In genomic region chr18:12773369-12773768, GRCh38 we compare ENCODE assay signal across 22 cellular contexts.
DNase-seq lines count a peak whose midpoint lies in the region.
"Had no signal": no experiment of that assay in that cellular context is flagged by ENCODE, and none has a peak within 500 bp of the region (broad histone marks: within the 10 kb centered on the region; RNA-seq: fewer than 3 reads in every experiment).

No MANE protein-coding gene starts in this region.

- H3K27ac ChIP-seq in KOPT-K1 (ENCODE audit: low read depth, low read length, poor library complexity, severe bottlenecking) (peak overlapping the region; percentile 19), thymus (ENCODE audit: low read depth) (no peak overlapping the region)
- H3K27ac ChIP-seq: HL-60, SJCRH30 had no signal

- WGBS in thymus: 93% methylated on average over 5 of the region's 5 CpGs

- H3K4me3 Mint-ChIP-seq in immature natural killer cell: peak overlapping the region in 3 of 5 donors; percentile 23 to 34 (median 31)
- H3K4me3 Mint-ChIP-seq: GM23338 had no signal

- peaks cover 0 to 4% (median 0%) of the 10 kb centered on the region in 6 donors for H3K9me3 Mint-ChIP-seq in immature natural killer cell

- H3K4me1 Mint-ChIP-seq in immature natural killer cell: peaks cover 20 to 30% of the 10 kb centered on the region in 2 donors
- H3K4me1 Mint-ChIP-seq: GM23338 had no signal

- H3K4me3 ChIP-seq in thymus (ENCODE audit: low read length): peak overlapping the region; percentile 11
- H3K4me3 ChIP-seq: GM23338, SJCRH30 had no signal

- H3K27ac Mint-ChIP-seq in immature natural killer cell: peak overlapping the region in 3 of 6 donors; percentile 14 to 74 (median 43)
- H3K27ac Mint-ChIP-seq: GM23338 had no signal

- no peaks in the 10 kb centered on the region for H3K27me3 ChIP-seq in thymus (ENCODE audit: control insufficient read depth, insufficient read depth)
- H3K27me3 ChIP-seq: BE2C, SJCRH30 had no signal

- no peaks in the 10 kb centered on the region for H3K4me1 ChIP-seq in thymus (ENCODE audit: control insufficient read depth, insufficient read depth, low read length)
- H3K4me1 ChIP-seq: BE2C, SJCRH30 had no signal

- DNase-seq in activated CD8-positive, alpha-beta memory T cell treated with anti-CD3 and anti-CD28 coated beads for 24 hours: peak; percentile 32
- no peak for DNase-seq in activated CD8-positive, alpha-beta memory T cell treated with anti-CD3 and anti-CD28 coated beads, Interleukin-2, amount 50 U/mL, for 4 hours
- DNase-seq in immature natural killer cell (no peak), NCI-H2081 (lab: John Stamatoyannopoulos, UW) (no peak), AML-193 (lab: John Stamatoyannopoulos, UW) (no peak)
- no peak for DNase-seq in activated CD4-positive, alpha-beta T cell treated with anti-CD3 and anti-CD28 coated beads, Interleukin-2, amount 50 U/mL, for 4 hours
- DNase-seq: BE2C, Calu3, DMS153, HCEC 1CT, KBM-7, NCI-H1105, NCI-H1694, NCI-H2081 treated with DMSO at 0.1 percent for 48 hours, NCI-H2171 treated with DMSO at 0.1 percent for 48 hours, NCI-H524 treated with DMSO at 0.1 percent for 48 hours, NCI-H82, SJCRH30 had no signal

- H3K36me3 Mint-ChIP-seq in immature natural killer cell: peaks cover 0 to 3% (median 0%) of the 10 kb centered on the region in 3 donors

- H3K27me3 Mint-ChIP-seq in immature natural killer cell (ENCODE audit: low read depth in 3 of 3): peaks cover 8 to 9% (median 9%) of the 10 kb centered on the region in 3 donors

- H3K36me3 ChIP-seq in KOPT-K1 (ENCODE audit: insufficient read depth, low read length) (peaks cover 49% of the 10 kb centered on the region), thymus (ENCODE audit: control insufficient read depth, insufficient read depth) (no peaks in the 10 kb centered on the region)
- H3K36me3 ChIP-seq: BE2C, SJCRH30 had no signal

- H3K9me3 ChIP-seq in KOPT-K1 (ENCODE audit: insufficient read depth, low read length, poor library complexity, severe bottlenecking) (peaks cover 23% of the 10 kb centered on the region), thymus (ENCODE audit: control insufficient read depth) (no peaks in the 10 kb centered on the region)
- H3K9me3 ChIP-seq: BE2C, SJCRH30 had no signal
